ENCODE assay signal across 19 cellular contexts in the genomic region with DNA sequence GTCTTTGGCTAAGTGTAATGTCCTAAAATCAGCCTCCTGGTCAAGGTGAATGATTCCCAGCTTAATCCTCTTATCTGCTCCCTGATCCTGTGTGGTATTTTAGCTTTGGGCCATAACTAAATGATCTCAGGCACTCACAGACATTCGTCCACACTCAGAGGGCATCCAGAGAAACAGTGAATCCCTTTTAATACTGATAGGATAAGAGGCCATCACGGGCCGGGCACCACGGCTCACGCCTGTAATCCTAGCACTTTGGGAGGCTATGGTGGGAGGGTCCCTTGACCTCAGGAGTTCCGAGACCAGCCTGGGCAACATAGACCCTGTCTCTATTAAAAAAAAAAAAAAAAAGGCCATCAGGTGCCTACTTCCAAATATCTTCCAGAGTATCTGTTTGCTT. TPM values are rescaled to one million over a fixed set of nuclear protein-coding genes. Genes with fewer than 3 reads are reported as not detected.
A peak's percentile ranks its signal among the peaks of the same experiment; 100 is the strongest.
DNase-seq lines count a peak whose midpoint lies in the region; ATAC-seq and TF ChIP-seq lines count a peak whose summit lies in the region.
"Had no signal": no experiment of that assay in that cellular context is flagged by ENCODE, and none has a peak within 500 bp of the region (broad histone marks: within the 10 kb centered on the region; RNA-seq: fewer than 3 reads in every experiment).

No MANE protein-coding gene starts in this region.

- H3K36me3 ChIP-seq in WERI-Rb-1: peaks cover 66% of the 10 kb centered on the region
- peaks cover 86% of the 10 kb centered on the region for H3K36me3 ChIP-seq in lower lobe of right lung
- peaks cover 19 to 22% of the 10 kb centered on the region in 2 donors for H3K36me3 ChIP-seq in thyroid gland

- H3K27me3 ChIP-seq in WERI-Rb-1 (ENCODE audit: insufficient read depth, low read depth, severe bottlenecking) (no peaks in the 10 kb centered on the region), lower lobe of right lung (ENCODE audit: low read depth) (no peaks in the 10 kb centered on the region), thyroid gland (no peaks in the 10 kb centered on the region)
- H3K27me3 ChIP-seq: testis had no signal

- no peaks in the 10 kb centered on the region for H3K9me3 ChIP-seq in WERI-Rb-1 (ENCODE audit: severe bottlenecking)
- no peaks in the 10 kb centered on the region for H3K9me3 ChIP-seq in lower lobe of right lung
- H3K9me3 ChIP-seq in thyroid gland: no peaks in the 10 kb centered on the region
- H3K9me3 ChIP-seq: testis had no signal

- H3K4me1 ChIP-seq in lower lobe of right lung: peaks cover 74% of the 10 kb centered on the region
- peaks cover 8 to 10% of the 10 kb centered on the region in 2 donors for H3K4me1 ChIP-seq in thyroid gland

- POLR2A ChIA-PET in activated CD4-positive, alpha-beta T cell treated with anti-CD3 and anti-CD28 coated beads, Interleukin-2, amount 10 ng/mL, durations not matched to agents 7 days and 5 days (lab: Charles Lee): no interaction called here

- TF ChIP-seq POLR2A in thyroid gland (IDR thresholded peaks at IDR 0.05): no peak

- peaks cover 28% of the 10 kb centered on the region for H3K4me1 Mint-ChIP-seq in activated CD4-positive, alpha-beta T cell treated with anti-CD3 and anti-CD28 coated beads, Interleukin-2, amount 10 ng/mL, durations not matched to agents 24 days and 14 days
- peaks cover 55% of the 10 kb centered on the region for H3K4me1 Mint-ChIP-seq in activated CD4-positive, alpha-beta T cell treated with anti-CD3 and anti-CD28 coated beads, Interleukin-2, amount 10 ng/mL, durations not matched to agents 7 days and 5 days

- no peak for TF ChIP-seq CTCF in WERI-Rb-1 (IDR thresholded peaks at IDR 0.05; ENCODE audit: low read depth, low read length)
- no peak for TF ChIP-seq CTCF in lower lobe of right lung (IDR thresholded peaks at IDR 0.05)
- no peak for TF ChIP-seq CTCF in thyroid gland (IDR thresholded peaks at IDR 0.05)

- CTCF ChIA-PET in activated CD4-positive, alpha-beta T cell treated with anti-CD3 and anti-CD28 coated beads, Interleukin-2, amount 10 ng/mL, durations not matched to agents 7 days and 5 days (lab: Charles Lee): no interaction called here

- no peak overlapping the region for H3K4me3 ChIP-seq in WERI-Rb-1 (ENCODE audit: low read depth, low read length)
- H3K4me3 ChIP-seq in lower lobe of right lung: no peak overlapping the region
- H3K4me3 ChIP-seq in thyroid gland (replicated peaks in 1 of 3): no peak overlapping the region
- H3K4me3 ChIP-seq: testis had no signal

- H3K27ac Mint-ChIP-seq in activated CD4-positive, alpha-beta T cell treated with anti-CD3 and anti-CD28 coated beads, Interleukin-2, amount 10 ng/mL, durations not matched to agents 24 days and 14 days: peak overlapping the region; percentile 9
- no peak overlapping the region for H3K27ac Mint-ChIP-seq in activated CD4-positive, alpha-beta T cell treated with anti-CD3 and anti-CD28 coated beads, Interleukin-2, amount 10 ng/mL, durations not matched to agents 7 days and 5 days
- H3K27ac Mint-ChIP-seq: HFFc6 had no signal

- intact Hi-C loops in activated CD4-positive, alpha-beta T cell treated with anti-CD3 and anti-CD28 coated beads, Interleukin-2, amount 10 ng/mL, durations not matched to agents 24 days and 14 days (cut with micrococcal nuclease): no loop called here
- intact Hi-C loops in lower lobe of right lung (cut with DNase I): no loop called here
- intact Hi-C loops in thyroid gland (cut with DNase I): no loop called here

- no peak overlapping the region for H3K27ac ChIP-seq in WERI-Rb-1
- H3K27ac ChIP-seq in lower lobe of right lung: peak overlapping the region; percentile 58
- peak overlapping the region; percentile 36 for H3K27ac ChIP-seq in temporal lobe (ENCODE audit: low read depth, low read length)
- no peak overlapping the region for H3K27ac ChIP-seq in thyroid gland

- DNase-seq in activated CD4-positive, alpha-beta T cell treated with anti-CD3 and anti-CD28 coated beads, Interleukin-2, amount 10 ng/mL, durations not matched to agents 24 days and 14 days: no peak
- no peak for DNase-seq in activated CD4-positive, alpha-beta T cell treated with anti-CD3 and anti-CD28 coated beads, Interleukin-2, amount 10 ng/mL, durations not matched to agents 7 days and 5 days
- DNase-seq in WERI-Rb-1 (peak; percentile 59), lower lobe of right lung (no peak), thyroid gland (no peak), mesenteric fat pad (ENCODE audit: low spot score) (no peak), NCI-H2029 treated with DMSO at 0.1 percent for 48 hours (lab: John Stamatoyannopoulos, UW) (no peak)
- DNase-seq: activated CD8-positive, alpha-beta memory T cell treated with anti-CD3 and anti-CD28 coated beads for 24 hours; HFFc6; NCI-H2081 treated with DMSO at 0.1 percent for 48 hours; NCI-H526; stimulated activated CD4-positive, alpha-beta T cell treated with anti-CD3 and anti-CD28 coated beads, Interleukin-2, amount 100 ng/mL, for 24 hours had no signal

- peaks cover 46% of the 10 kb centered on the region for H3K36me3 Mint-ChIP-seq in activated CD4-positive, alpha-beta T cell treated with anti-CD3 and anti-CD28 coated beads, Interleukin-2, amount 10 ng/mL, durations not matched to agents 24 days and 14 days (ENCODE audit: low read depth)
- peaks cover 42% of the 10 kb centered on the region for H3K36me3 Mint-ChIP-seq in activated CD4-positive, alpha-beta T cell treated with anti-CD3 and anti-CD28 coated beads, Interleukin-2, amount 10 ng/mL, durations not matched to agents 7 days and 5 days (ENCODE audit: low read depth)

- no peak overlapping the region for H3K4me3 Mint-ChIP-seq in activated CD4-positive, alpha-beta T cell treated with anti-CD3 and anti-CD28 coated beads, Interleukin-2, amount 10 ng/mL, durations not matched to agents 24 days and 14 days
- H3K4me3 Mint-ChIP-seq in activated CD4-positive, alpha-beta T cell treated with anti-CD3 and anti-CD28 coated beads, Interleukin-2, amount 10 ng/mL, durations not matched to agents 7 days and 5 days: no peak overlapping the region
- H3K4me3 Mint-ChIP-seq: activated T-helper 17 cell treated with anti-CD3 and anti-CD28 coated beads, Interleukin-2, amount 50 U/mL, for 72 hours; HFFc6 had no signal

- WGBS in thyroid gland, 2 donors: 87 to 92% methylated on average over 6 of the region's 6 CpGs

- no peak for ATAC-seq in lower lobe of right lung
- ATAC-seq: activated T-helper 17 cell treated with anti-CD3 and anti-CD28 coated beads, Interleukin-2, amount 50 U/mL, for 72 hours had no signal

- H3K27me3 Mint-ChIP-seq in activated CD4-positive, alpha-beta T cell treated with anti-CD3 and anti-CD28 coated beads, Interleukin-2, amount 10 ng/mL, durations not matched to agents 24 days and 14 days: no peaks in the 10 kb centered on the region
- H3K27me3 Mint-ChIP-seq in activated CD4-positive, alpha-beta T cell treated with anti-CD3 and anti-CD28 coated beads, Interleukin-2, amount 10 ng/mL, durations not matched to agents 7 days and 5 days: no peaks in the 10 kb centered on the region
- H3K27me3 Mint-ChIP-seq: activated T-helper 17 cell treated with anti-CD3 and anti-CD28 coated beads, Interleukin-2, amount 50 U/mL, for 72 hours had no signal

- H3K9me3 Mint-ChIP-seq in activated CD4-positive, alpha-beta T cell treated with anti-CD3 and anti-CD28 coated beads, Interleukin-2, amount 10 ng/mL, durations not matched to agents 24 days and 14 days: no peaks in the 10 kb centered on the region
- H3K9me3 Mint-ChIP-seq in activated CD4-positive, alpha-beta T cell treated with anti-CD3 and anti-CD28 coated beads, Interleukin-2, amount 10 ng/mL, durations not matched to agents 7 days and 5 days: no peaks in the 10 kb centered on the region
- H3K9me3 Mint-ChIP-seq: activated T-helper 17 cell treated with anti-CD3 and anti-CD28 coated beads, Interleukin-2, amount 50 U/mL, for 72 hours; HFFc6 had no signal

RNA-seq across cellular contexts. Expression of a gene that starts 6.3 kb away (rescaled TPM):
- total RNA-seq in activated CD4-positive, alpha-beta T cell treated with anti-CD3 and anti-CD28 coated beads, Interleukin-2, amount 10 ng/mL, durations not matched to agents 24 days and 14 days: 21.1 TPM in 2 replicates
- 10 to 100 TPM; 22.4 to 25.2 TPM for total RNA-seq in activated CD4-positive, alpha-beta T cell treated with anti-CD3 and anti-CD28 coated beads, Interleukin-2, amount 10 ng/mL, durations not matched to agents 7 days and 5 days
- total RNA-seq in lower lobe of right lung (31.0 TPM), temporal lobe (32.5 TPM), thyroid gland (10 to 100 TPM; 17.5 to 31.6 (median 21.1) TPM), mesenteric fat pad (15.5 TPM)

RNA-seq across cellular contexts. Expression of a gene that starts 22.1 kb away (rescaled TPM):
- not detected in 2 replicates for total RNA-seq in activated CD4-positive, alpha-beta T cell treated with anti-CD3 and anti-CD28 coated beads, Interleukin-2, amount 10 ng/mL, durations not matched to agents 24 days and 14 days
- not detected for total RNA-seq in activated CD4-positive, alpha-beta T cell treated with anti-CD3 and anti-CD28 coated beads, Interleukin-2, amount 10 ng/mL, durations not matched to agents 7 days and 5 days
- total RNA-seq in lower lobe of right lung (not detected), temporal lobe (not detected), thyroid gland (not detected), mesenteric fat pad (not detected)
- total RNA-seq: A172; activated T-helper 17 cell treated with anti-CD3 and anti-CD28 coated beads, Interleukin-2, amount 50 U/mL, for 72 hours; aorta; HFFc6; lung microvascular endothelial cell; right cardiac atrium; testis had no signal

RNA-seq across cellular contexts. Expression of a gene that starts 33.3 kb away (rescaled TPM):
- not detected in 2 replicates for total RNA-seq in activated CD4-positive, alpha-beta T cell treated with anti-CD3 and anti-CD28 coated beads, Interleukin-2, amount 10 ng/mL, durations not matched to agents 24 days and 14 days
- total RNA-seq in activated CD4-positive, alpha-beta T cell treated with anti-CD3 and anti-CD28 coated beads, Interleukin-2, amount 10 ng/mL, durations not matched to agents 7 days and 5 days: not detected
- not detected for total RNA-seq in lower lobe of right lung
- not detected for total RNA-seq in temporal lobe
- total RNA-seq in thyroid gland: not detected
- not detected for total RNA-seq in mesenteric fat pad
- total RNA-seq: A172; activated T-helper 17 cell treated with anti-CD3 and anti-CD28 coated beads, Interleukin-2, amount 50 U/mL, for 72 hours; aorta; HFFc6; lung microvascular endothelial cell; right cardiac atrium; testis had no signal

Comparison
In these comparisons a context has a peak if more than half of its experiments do, and no peak if none do; other contexts are left out.
1. H3K27ac ChIP-seq: peak in lower lobe of right lung (single experiment) and temporal lobe (single experiment); none in WERI-Rb-1 (single experiment) and thyroid gland (0 of 3).